Comparison of ENCODE assay signal across 28 cellular contexts in the genomic region with DNA sequence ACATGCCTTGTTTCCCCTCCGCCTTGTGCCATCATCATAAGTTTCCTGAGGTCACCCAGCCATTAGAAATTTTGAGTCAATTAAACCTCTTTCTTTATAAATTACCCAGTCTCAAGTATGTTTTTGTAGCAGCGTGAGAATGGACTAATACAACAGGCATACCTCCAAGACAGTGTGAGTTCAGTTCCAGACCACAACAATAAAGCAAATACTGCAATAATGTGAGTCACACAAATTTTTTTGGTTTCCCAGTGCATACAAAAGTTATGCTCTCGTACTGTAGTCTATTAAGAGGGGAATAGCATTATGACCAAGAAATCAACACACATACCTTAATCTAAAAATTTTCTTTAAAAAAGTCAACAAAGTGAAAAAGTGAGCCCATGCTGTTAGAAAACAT.
DNase-seq lines count a peak whose midpoint lies in the region; ATAC-seq lines count a peak whose summit lies in the region.
"Had no signal": no experiment of that assay in that cellular context is flagged by ENCODE, and none has a peak within 500 bp of the region (broad histone marks: within the 10 kb centered on the region; RNA-seq: fewer than 3 reads in every experiment).

No MANE protein-coding gene starts in this region.

- peak; percentile 8 for ATAC-seq in stimulated activated effector memory CD8-positive, alpha-beta T cell treated with anti-CD3 and anti-CD28 coated beads, Interleukin-12 subunit alpha, Interleukin-12 subunit beta, amount 100 ng/mL, for 72 hours
- no peak for ATAC-seq in HG03439 (IDR thresholded peaks at IDR 0.05; ENCODE audit: unreplicated experiment)
- ATAC-seq: activated CD8-positive, alpha-beta T cell treated with anti-CD3 and anti-CD28 coated beads for 36 hours; CD8-positive, alpha-beta T cell; gastroesophageal sphincter; K562; right lobe of liver had no signal

- DNase-seq in HS-5 (ENCODE audit: low read depth) (peak; percentile 16), astrocyte of the hippocampus (ENCODE audit: low read depth, low spot score) (peak; percentile 69), fibroblast of peridontal ligament (ENCODE audit: extremely low read depth) (peak; percentile 36), islet precursor cell (no peak), CD1c-positive myeloid dendritic cell (ENCODE audit: extremely low spot score) (no peak)
- DNase-seq in stimulated activated effector memory CD8-positive, alpha-beta T cell treated with anti-CD3 and anti-CD28 coated beads, Interleukin-12 subunit alpha, Interleukin-12 subunit beta, amount 100 ng/mL, for 72 hours (ENCODE audit: low spot score in 2 of 2): no peak
- no peak for DNase-seq in activated naive CD4-positive, alpha-beta T cell treated with Interleukin-2 at 50 U/mL for 16 hours
- DNase-seq: activated CD4-positive, alpha-beta T cell treated with anti-CD3 and anti-CD28 coated beads for 1 hour; activated CD8-positive, alpha-beta T cell treated with anti-CD3 and anti-CD28 coated beads for 36 hours; activated effector memory CD4-positive, alpha-beta T cell treated with Interleukin-2 at 50 U/mL for 16 hours; activated T-cell treated with anti-CD3 and anti-CD28 coated beads for 4 hours; AML-193; CD8-positive, alpha-beta T cell; DMS 273 treated with DMSO at 0.1 percent for 48 hours; HFFc6; NCI-H146; NCI-H2171; NCI-H524; Peyer's patch; right lobe of liver; SJCRH30; stomach; transverse colon had no signal

- no peaks in the 10 kb centered on the region for H3K9me3 Mint-ChIP-seq in stimulated activated effector memory CD8-positive, alpha-beta T cell treated with anti-CD3 and anti-CD28 coated beads, Interleukin-12 subunit alpha, Interleukin-12 subunit beta, amount 100 ng/mL, for 72 hours
- H3K9me3 Mint-ChIP-seq: activated CD8-positive, alpha-beta T cell treated with anti-CD3 and anti-CD28 coated beads for 36 hours; CD8-positive, alpha-beta T cell had no signal

- H3K36me3 Mint-ChIP-seq in stimulated activated effector memory CD8-positive, alpha-beta T cell treated with anti-CD3 and anti-CD28 coated beads, Interleukin-12 subunit alpha, Interleukin-12 subunit beta, amount 100 ng/mL, for 72 hours: peaks cover 5% of the 10 kb centered on the region
- H3K36me3 Mint-ChIP-seq: CD8-positive, alpha-beta T cell had no signal

- no peak overlapping the region for H3K4me3 Mint-ChIP-seq in stimulated activated effector memory CD8-positive, alpha-beta T cell treated with anti-CD3 and anti-CD28 coated beads, Interleukin-12 subunit alpha, Interleukin-12 subunit beta, amount 100 ng/mL, for 72 hours
- H3K4me3 Mint-ChIP-seq: activated CD8-positive, alpha-beta T cell treated with anti-CD3 and anti-CD28 coated beads for 36 hours; CD8-positive, alpha-beta T cell; dendritic cell treated with granulocyte-macrophage colony-stimulating factor and Interleukin-4, amounts not matched to agents 40 ng/mL and 50 ng/mL, for 4 days; HFFc6; neural crest cell had no signal

- H3K27ac Mint-ChIP-seq in stimulated activated effector memory CD8-positive, alpha-beta T cell treated with anti-CD3 and anti-CD28 coated beads, Interleukin-12 subunit alpha, Interleukin-12 subunit beta, amount 100 ng/mL, for 72 hours: no peak overlapping the region
- H3K27ac Mint-ChIP-seq: activated CD8-positive, alpha-beta T cell treated with anti-CD3 and anti-CD28 coated beads for 36 hours; CD8-positive, alpha-beta T cell; dendritic cell treated with granulocyte-macrophage colony-stimulating factor and Interleukin-4, amounts not matched to agents 40 ng/mL and 50 ng/mL, for 4 days; HFFc6 had no signal

- no peaks in the 10 kb centered on the region for H3K4me1 Mint-ChIP-seq in stimulated activated effector memory CD8-positive, alpha-beta T cell treated with anti-CD3 and anti-CD28 coated beads, Interleukin-12 subunit alpha, Interleukin-12 subunit beta, amount 100 ng/mL, for 72 hours
- H3K4me1 Mint-ChIP-seq: neural crest cell had no signal

Comparison
In these comparisons a context has a peak if more than half of its experiments do, and no peak if none do; other contexts are left out.
1. DNase-seq: peak in HS-5 (single experiment), astrocyte of the hippocampus (single experiment) and fibroblast of peridontal ligament (single experiment); none in stimulated activated effector memory CD8-positive, alpha-beta T cell treated with anti-CD3 and anti-CD28 coated beads, Interleukin-12 subunit alpha, Interleukin-12 subunit beta, amount 100 ng/mL, for 72 hours (0 of 2), activated naive CD4-positive, alpha-beta T cell treated with Interleukin-2 at 50 U/mL for 16 hours (single experiment), islet precursor cell (single experiment) and CD1c-positive myeloid dendritic cell (single experiment).